1 cellular context compared by ENCODE assay signal in genomic region chr6:107633680-107634141, GRCh38.
TF ChIP-seq lines count a peak whose summit lies in the region.

No MANE protein-coding gene starts in this region.

TF ChIP-seq in IMR-90, 13 proteins besides CTCF, POLR2A, EP300 and RAD21 (continued from another document):
- TF ChIP-seq ELK1 (IDR thresholded peaks at IDR 0.05; ENCODE audit: borderline replicate concordance, low read depth, low read length) (no peak), USF2 (IDR thresholded peaks at IDR 0.05; ENCODE audit: low read depth, low read length) (no peak), MXI1 (IDR thresholded peaks at IDR 0.05; ENCODE audit: borderline replicate concordance, low read depth, low read length) (no peak), RCOR1 (IDR thresholded peaks at IDR 0.05; ENCODE audit: insufficient replicate concordance, low read length) (no peak), BHLHE40 (IDR thresholded peaks at IDR 0.05; ENCODE audit: low read depth, low read length) (no peak), MAFK (IDR thresholded peaks at IDR 0.05; ENCODE audit: low read depth, low read length) (no peak)
